In genomic region chr17:58219789-58220183, GRCh38 we compare ENCODE assay signal across 8 cellular contexts. TPM values are rescaled to one million over a fixed set of nuclear protein-coding genes. Genes with fewer than 3 reads are reported as not detected.
DNase-seq lines count a peak whose midpoint lies in the region; ATAC-seq, FAIRE-seq and TF ChIP-seq lines count a peak whose summit lies in the region.

No MANE protein-coding gene starts in this region.

- H3K4me3 ChIP-seq in bronchial epithelial cell (ENCODE audit: low read depth, low read length) = peak overlapping the region; percentile 55

- CTCF ChIA-PET in GM10248 (lab: Yijun Ruan, JAX) = interaction anchor here (1.0 to 5.7 kb wide), 9 partner anchors 10 to 39 kb away, joined by 3 to 52 read pairs (median 7); no protein-coding TSS in a partner anchor

- peak overlapping the region; percentile 84 to 94 (median 91) for H3K4me3 Mint-ChIP-seq in naive thymus-derived CD8-positive, alpha-beta T cell

- peaks cover 0 to 14% (median 4%) of the 10 kb centered on the region in 3 donors for H3K36me3 Mint-ChIP-seq in naive thymus-derived CD8-positive, alpha-beta T cell

- FAIRE-seq in bronchial epithelial cell (lab: Jason Lieb, UNC) = no peak

- no peak for ATAC-seq in naive thymus-derived CD8-positive, alpha-beta T cell
- ATAC-seq in GM21786 (IDR thresholded peaks at IDR 0.05; ENCODE audit: unreplicated experiment) = no peak

- H3K4me1 Mint-ChIP-seq in naive thymus-derived CD8-positive, alpha-beta T cell = peaks cover 9 to 32% (median 24%) of the 10 kb centered on the region in 4 donors

- TF ChIP-seq CTCF in C4-2B (conservative IDR thresholded peaks at IDR 0.05) = no peak
- TF ChIP-seq CTCF in bronchial epithelial cell (IDR thresholded peaks at IDR 0.05; ENCODE audit: insufficient read depth, low read length, severe bottlenecking) = no peak
- no peak for TF ChIP-seq CTCF in GM10266 (IDR thresholded peaks at IDR 0.05; ENCODE audit: control insufficient read depth, insufficient read depth, low read depth, missing control alignments)
- TF ChIP-seq CTCF in GM10248 (IDR thresholded peaks at IDR 0.05; ENCODE audit: control extremely low read depth, extremely low read depth, low read depth, missing control alignments) = no peak

- H3K9me3 ChIP-seq in KOPT-K1 (ENCODE audit: insufficient read depth, low read length, poor library complexity, severe bottlenecking) = peaks cover 11% of the 10 kb centered on the region

- H3K9me3 Mint-ChIP-seq in naive thymus-derived CD8-positive, alpha-beta T cell = no peaks in the 10 kb centered on the region

- H3K27me3 ChIP-seq in bronchial epithelial cell (ENCODE audit: control insufficient read depth, insufficient read depth, low read length) = no peaks in the 10 kb centered on the region

- H3K36me3 ChIP-seq in KOPT-K1 (ENCODE audit: insufficient read depth, low read length) = peaks cover 8% of the 10 kb centered on the region; the same call in 1 of the 2 replicates
- H3K36me3 ChIP-seq in bronchial epithelial cell (ENCODE audit: control insufficient read depth, insufficient read depth, low read length) = peaks cover 3% of the 10 kb centered on the region

- H3K27ac Mint-ChIP-seq in naive thymus-derived CD8-positive, alpha-beta T cell = peak overlapping the region; percentile 94 to 98 (median 97)

- POLR2A ChIA-PET in naive thymus-derived CD8-positive, alpha-beta T cell (lab: Charles Lee) = interaction anchor here (0.8 to 2.5 kb wide), 9 partner anchors 9 to 369 kb away, joined by 3 to 14 read pairs (median 7); partner anchors contain the start of genes MRPS23 and SRSF1
- POLR2A ChIA-PET in GM10248 (lab: Yijun Ruan, JAX) = no interaction called here

- DNase-seq in bronchial epithelial cell (ENCODE audit: low read depth) (peak; percentile 37), GM10266 (ENCODE audit: extremely low spot score) (no peak), GM10248 (ENCODE audit: extremely low spot score) (no peak), islet precursor cell (no peak)
- no peak for DNase-seq in naive thymus-derived CD8-positive, alpha-beta T cell

- peak overlapping the region; percentile 89 for H3K27ac ChIP-seq in C4-2B
- H3K27ac ChIP-seq in KOPT-K1 (ENCODE audit: low read depth, low read length, poor library complexity, severe bottlenecking) = peak overlapping the region; percentile 61

- peaks cover 0 to 12% (median 6%) of the 10 kb centered on the region in 5 donors for H3K27me3 Mint-ChIP-seq in naive thymus-derived CD8-positive, alpha-beta T cell

RNA-seq across cellular contexts. Expression of gene MKS1, which starts 0.7 kb away (rescaled TPM):
- total RNA-seq in bronchial epithelial cell = 8.8 and 11.1 TPM in 2 replicates
- 10 to 100 TPM; 23.0 to 28.5 TPM for total RNA-seq in naive thymus-derived CD8-positive, alpha-beta T cell
- polyA plus RNA-seq in naive thymus-derived CD8-positive, alpha-beta T cell = 10 to 100 TPM; 10.5 to 14.2 (median 13.0) TPM

RNA-seq across cellular contexts. Expression of gene LPO, which starts 18.6 kb away (rescaled TPM):
- not detected in 2 replicates for total RNA-seq in bronchial epithelial cell
- total RNA-seq in naive thymus-derived CD8-positive, alpha-beta T cell = not detected
- not detected for polyA plus RNA-seq in naive thymus-derived CD8-positive, alpha-beta T cell

RNA-seq across cellular contexts. Expression of gene EPX, which starts 27.3 kb away (rescaled TPM):
- total RNA-seq in bronchial epithelial cell = not detected in 2 replicates
- not detected for total RNA-seq in naive thymus-derived CD8-positive, alpha-beta T cell
- not detected for polyA plus RNA-seq in naive thymus-derived CD8-positive, alpha-beta T cell

RNA-seq across cellular contexts. Expression of gene OR4D2, which starts 53.0 kb away (rescaled TPM):
- not detected in 2 replicates for total RNA-seq in bronchial epithelial cell
- not detected for total RNA-seq in naive thymus-derived CD8-positive, alpha-beta T cell
- polyA plus RNA-seq in naive thymus-derived CD8-positive, alpha-beta T cell = not detected
